In genomic region chr1:88404582-88404981, GRCh38 we compare ENCODE assay signal across 27 cellular contexts.
"Had no signal": no experiment of that assay in that cellular context is flagged by ENCODE, and none has a peak within 500 bp of the region (broad histone marks: within the 10 kb centered on the region; RNA-seq: fewer than 3 reads in every experiment).

No MANE protein-coding gene starts in this region.

- H3K9me3 Mint-ChIP-seq: activated CD4-positive, alpha-beta memory T cell treated with anti-CD3 and anti-CD28 coated beads, Interleukin-2, amount 10 ng/mL, durations not matched to agents 7 days and 5 days; activated CD4-positive, alpha-beta T cell treated with anti-CD3 and anti-CD28 coated beads, Interleukin-2, amount 10 ng/mL, durations not matched to agents 7 days and 5 days; activated T-helper 17 cell treated with anti-CD3 and anti-CD28 coated beads, Interleukin-2, amount 50 U/mL, for 72 hours; T-helper 2 cell treated with Interferon-gamma antibody and Interleukin-4, amounts not matched to agents 5 μg/mL and 100 μg/mL, for 36 hours had no signal

- H3K4me1 Mint-ChIP-seq: activated CD4-positive, alpha-beta memory T cell treated with anti-CD3 and anti-CD28 coated beads, Interleukin-2, amount 10 ng/mL, durations not matched to agents 7 days and 5 days; activated CD4-positive, alpha-beta T cell treated with anti-CD3 and anti-CD28 coated beads, Interleukin-2, amount 10 ng/mL, durations not matched to agents 7 days and 5 days; activated T-helper 17 cell treated with anti-CD3 and anti-CD28 coated beads, Interleukin-2, amount 50 U/mL, for 72 hours; T-helper 17 cell had no signal

- H3K27me3 ChIP-seq: body of pancreas, esophagus muscularis mucosa, foreskin keratinocyte, gastrocnemius medialis had no signal

- H3K36me3 ChIP-seq: esophagus muscularis mucosa, gastrocnemius medialis had no signal

- H3K27ac ChIP-seq: body of pancreas, esophagus muscularis mucosa, foreskin keratinocyte, gastrocnemius medialis had no signal

- H3K9me3 ChIP-seq: body of pancreas, esophagus muscularis mucosa, gastrocnemius medialis had no signal

- H3K27me3 Mint-ChIP-seq: activated CD4-positive, alpha-beta memory T cell treated with anti-CD3 and anti-CD28 coated beads, Interleukin-2, amount 10 ng/mL, durations not matched to agents 7 days and 5 days; activated CD4-positive, alpha-beta T cell treated with anti-CD3 and anti-CD28 coated beads, Interleukin-2, amount 10 ng/mL, durations not matched to agents 7 days and 5 days; activated naive CD8-positive, alpha-beta T cell; activated T-helper 17 cell treated with anti-CD3 and anti-CD28 coated beads, Interleukin-2, amount 50 U/mL, for 72 hours; effector memory CD8-positive, alpha-beta T cell; T-helper 17 cell had no signal

- H3K4me3 ChIP-seq: body of pancreas, esophagus muscularis mucosa, gastrocnemius medialis had no signal

- DNase-seq: activated CD4-positive, alpha-beta memory T cell treated with anti-CD3 and anti-CD28 coated beads, Interleukin-2, amount 10 ng/mL, durations not matched to agents 7 days and 5 days; activated CD4-positive, alpha-beta T cell treated with anti-CD3 and anti-CD28 coated beads for 1 hour; activated CD4-positive, alpha-beta T cell treated with anti-CD3 and anti-CD28 coated beads for 4 hours; activated CD4-positive, alpha-beta T cell treated with anti-CD3 and anti-CD28 coated beads, Interleukin-2, amount 10 ng/mL, durations not matched to agents 7 days and 5 days; activated CD4-positive, alpha-beta T cell treated with anti-CD3 and anti-CD28 coated beads, Interleukin-2, amount 50 U/mL, for 4 hours; activated effector memory CD4-positive, alpha-beta T cell treated with Interleukin-2 at 50 U/mL for 16 hours; activated gamma-delta T cell treated with Interleukin-2 at 50 U/mL for 16 hours; activated naive CD4-positive, alpha-beta T cell treated with anti-CD3 and anti-CD28 coated beads, Interleukin-2, amount 50 U/mL, for 16 hours; activated naive CD4-positive, alpha-beta T cell treated with Interleukin-2 at 50 U/mL for 16 hours; activated T-cell treated with anti-CD3 and anti-CD28 coated beads, Interleukin-2, amount 50 U/mL, for 4 hours; amygdala; aorta; body of pancreas; caudate nucleus; cortex of kidney; dermis blood vessel endothelial cell; effector CD4-positive, alpha-beta T cell; effector memory CD8-positive, alpha-beta T cell; erythroblast; foreskin keratinocyte; gastrocnemius medialis; T-helper 1 cell; T-helper 17 cell had no signal

- H3K4me1 ChIP-seq: body of pancreas, esophagus muscularis mucosa, foreskin keratinocyte, gastrocnemius medialis had no signal

- ATAC-seq: activated T-cell treated with anti-CD3 and anti-CD28 coated beads, Interleukin-2, amount 50 U/mL, for 4 hours; activated T-helper 17 cell treated with anti-CD3 and anti-CD28 coated beads, Interleukin-2, amount 50 U/mL, for 72 hours; body of pancreas; effector memory CD8-positive, alpha-beta T cell; foreskin keratinocyte; gastrocnemius medialis; T-helper 17 cell had no signal

- H3K27ac Mint-ChIP-seq: activated CD4-positive, alpha-beta memory T cell treated with anti-CD3 and anti-CD28 coated beads, Interleukin-2, amount 10 ng/mL, durations not matched to agents 7 days and 5 days; activated CD4-positive, alpha-beta T cell treated with anti-CD3 and anti-CD28 coated beads, Interleukin-2, amount 10 ng/mL, durations not matched to agents 7 days and 5 days; activated naive CD8-positive, alpha-beta T cell; activated T-helper 17 cell treated with anti-CD3 and anti-CD28 coated beads, Interleukin-2, amount 50 U/mL, for 72 hours; effector memory CD8-positive, alpha-beta T cell; T-helper 17 cell; T-helper 2 cell treated with Interferon-gamma antibody and Interleukin-4, amounts not matched to agents 5 μg/mL and 100 μg/mL, for 36 hours had no signal

- H3K4me3 Mint-ChIP-seq: activated CD4-positive, alpha-beta memory T cell treated with anti-CD3 and anti-CD28 coated beads, Interleukin-2, amount 10 ng/mL, durations not matched to agents 7 days and 5 days; activated CD4-positive, alpha-beta T cell treated with anti-CD3 and anti-CD28 coated beads, Interleukin-2, amount 10 ng/mL, durations not matched to agents 7 days and 5 days; activated naive CD8-positive, alpha-beta T cell; activated T-cell treated with anti-CD3 and anti-CD28 coated beads, Interleukin-2, amount 50 U/mL, for 4 hours; activated T-helper 17 cell treated with anti-CD3 and anti-CD28 coated beads, Interleukin-2, amount 50 U/mL, for 72 hours; effector memory CD8-positive, alpha-beta T cell; T-helper 17 cell; T-helper 2 cell treated with Interferon-gamma antibody and Interleukin-4, amounts not matched to agents 5 μg/mL and 100 μg/mL, for 36 hours had no signal

- H3K36me3 Mint-ChIP-seq: activated naive CD8-positive, alpha-beta T cell had no signal
